ENCODE assay signal across 35 cellular contexts in genomic region chr4:138487217-138487616, GRCh38.
"Had no signal": no experiment of that assay in that cellular context is flagged by ENCODE, and none has a peak within 500 bp of the region (broad histone marks: within the 10 kb centered on the region; RNA-seq: fewer than 3 reads in every experiment).

No MANE protein-coding gene starts in this region.

- H3K4me1 Mint-ChIP-seq: activated B cell treated with CpG ODN at 0.5 μM for 24 hours; activated CD8-positive, alpha-beta memory T cell treated with anti-CD3 and anti-CD28 coated beads, Interleukin-2, amount 10 ng/mL, durations not matched to agents 7 days and 5 days; activated naive CD4-positive, alpha-beta T cell treated with anti-CD3 and anti-CD28 coated beads, Interleukin-2, amount 50 U/mL, for 24 hours; activated naive CD8-positive, alpha-beta T cell treated with anti-CD3 and anti-CD28 coated beads for 36 hours; activated naive CD8-positive, alpha-beta T cell treated with anti-CD3 and anti-CD28 coated beads, Interleukin-2, amount 50 U/mL, for 24 hours; T-helper 17 cell had no signal

- H3K9me3 Mint-ChIP-seq: activated B cell treated with CpG ODN at 0.5 μM for 24 hours; activated CD4-positive, alpha-beta memory T cell treated with anti-CD3 and anti-CD28 coated beads for 36 hours; activated naive CD4-positive, alpha-beta T cell treated with anti-CD3 and anti-CD28 coated beads, Interleukin-2, amount 50 U/mL, for 24 hours; activated naive CD8-positive, alpha-beta T cell treated with anti-CD3 and anti-CD28 coated beads for 36 hours; activated naive CD8-positive, alpha-beta T cell treated with anti-CD3 and anti-CD28 coated beads, Interleukin-2, amount 50 U/mL, for 24 hours; activated T-helper 1 cell treated with anti-CD3 and anti-CD28 coated beads, Interleukin-12 subunit alpha, Interleukin-12 subunit beta, Interleukin-2, Interleukin-4 antibody, amounts not matched to agents 30 ng/mL and 10 ng/mL and 1 ng/mL, durations not matched to agents 14 hours and 24 hours and 36 hours; activated T-helper 2 cell treated with anti-CD3 and anti-CD28 coated beads, Interferon-gamma antibody, Interleukin-2, Interleukin-4, amounts not matched to agents 10 μg/mL and 5 μg/mL and 100 μg/mL, durations not matched to agents 14 hours and 24 hours and 36 hours; T-helper 2 cell treated with Interferon-gamma antibody and Interleukin-4, amounts not matched to agents 5 μg/mL and 100 μg/mL, for 36 hours had no signal

- H3K27me3 ChIP-seq: adrenal gland, body of pancreas, colonic mucosa, esophagus squamous epithelium, gastroesophageal sphincter, heart right ventricle had no signal

- H3K27ac ChIP-seq: adrenal gland, body of pancreas, colonic mucosa, epithelial cell of prostate, esophagus squamous epithelium, heart right ventricle, WERI-Rb-1 had no signal

- H3K4me1 ChIP-seq: adrenal gland, body of pancreas, colonic mucosa, esophagus squamous epithelium had no signal

- H3K27ac Mint-ChIP-seq: activated B cell treated with CpG ODN at 0.5 μM for 24 hours; activated CD4-positive, alpha-beta memory T cell treated with anti-CD3 and anti-CD28 coated beads for 36 hours; activated CD8-positive, alpha-beta memory T cell treated with anti-CD3 and anti-CD28 coated beads, Interleukin-2, amount 10 ng/mL, durations not matched to agents 7 days and 5 days; activated CD8-positive, alpha-beta T cell treated with anti-CD3 and anti-CD28 coated beads, Interleukin-2, amount 10 ng/mL, durations not matched to agents 7 days and 5 days; activated naive CD4-positive, alpha-beta T cell treated with anti-CD3 and anti-CD28 coated beads for 36 hours; activated naive CD4-positive, alpha-beta T cell treated with anti-CD3 and anti-CD28 coated beads, Interleukin-2, amount 50 U/mL, for 24 hours; activated naive CD8-positive, alpha-beta T cell treated with anti-CD3 and anti-CD28 coated beads for 36 hours; activated naive CD8-positive, alpha-beta T cell treated with anti-CD3 and anti-CD28 coated beads, Interleukin-2, amount 50 U/mL, for 24 hours; activated T-helper 1 cell treated with anti-CD3 and anti-CD28 coated beads, Interleukin-12 subunit alpha, Interleukin-12 subunit beta, Interleukin-2, Interleukin-4 antibody, amounts not matched to agents 30 ng/mL and 10 ng/mL and 1 ng/mL, durations not matched to agents 14 hours and 24 hours and 36 hours; activated T-helper 2 cell treated with anti-CD3 and anti-CD28 coated beads, Interferon-gamma antibody, Interleukin-2, Interleukin-4, amounts not matched to agents 10 μg/mL and 5 μg/mL and 100 μg/mL, durations not matched to agents 14 hours and 24 hours and 36 hours; T-helper 17 cell; T-helper 2 cell treated with Interferon-gamma antibody and Interleukin-4, amounts not matched to agents 5 μg/mL and 100 μg/mL, for 36 hours had no signal

- FAIRE-seq: endometrium, endothelial cell of umbilical vein had no signal

- H3K36me3 ChIP-seq: adrenal gland, colonic mucosa, esophagus squamous epithelium, gastroesophageal sphincter, heart right ventricle, WERI-Rb-1 had no signal

- ATAC-seq: activated CD4-positive, CD25-positive, alpha-beta regulatory T cell treated with anti-CD3 and anti-CD28 coated beads, Interleukin-2, amount 50 U/mL, for 24 hours; activated CD8-positive, alpha-beta memory T cell treated with anti-CD3 and anti-CD28 coated beads, Interleukin-2, amount 10 ng/mL, durations not matched to agents 7 days and 5 days; activated CD8-positive, alpha-beta T cell treated with anti-CD3 and anti-CD28 coated beads, Interleukin-2, amount 10 ng/mL, durations not matched to agents 7 days and 5 days; activated naive CD8-positive, alpha-beta T cell treated with anti-CD3 and anti-CD28 coated beads, Interleukin-2, amount 50 U/mL, for 24 hours; body of pancreas; T-helper 17 cell had no signal

- H3K36me3 Mint-ChIP-seq: activated CD4-positive, alpha-beta memory T cell treated with anti-CD3 and anti-CD28 coated beads for 36 hours; activated CD8-positive, alpha-beta memory T cell treated with anti-CD3 and anti-CD28 coated beads, Interleukin-2, amount 10 ng/mL, durations not matched to agents 7 days and 5 days; activated naive CD4-positive, alpha-beta T cell treated with anti-CD3 and anti-CD28 coated beads, Interleukin-2, amount 50 U/mL, for 24 hours; activated naive CD8-positive, alpha-beta T cell treated with anti-CD3 and anti-CD28 coated beads for 36 hours had no signal

- H3K4me3 ChIP-seq: adrenal gland, body of pancreas, colonic mucosa, esophagus squamous epithelium, gastroesophageal sphincter, heart right ventricle had no signal

- H3K4me3 Mint-ChIP-seq: activated B cell treated with CpG ODN at 0.5 μM for 24 hours; activated CD4-positive, alpha-beta memory T cell treated with anti-CD3 and anti-CD28 coated beads for 36 hours; activated CD8-positive, alpha-beta memory T cell treated with anti-CD3 and anti-CD28 coated beads, Interleukin-2, amount 10 ng/mL, durations not matched to agents 7 days and 5 days; activated CD8-positive, alpha-beta T cell treated with anti-CD3 and anti-CD28 coated beads, Interleukin-2, amount 10 ng/mL, durations not matched to agents 7 days and 5 days; activated naive CD4-positive, alpha-beta T cell treated with anti-CD3 and anti-CD28 coated beads for 36 hours; activated naive CD4-positive, alpha-beta T cell treated with anti-CD3 and anti-CD28 coated beads, Interleukin-2, amount 50 U/mL, for 24 hours; activated naive CD8-positive, alpha-beta T cell treated with anti-CD3 and anti-CD28 coated beads for 36 hours; activated naive CD8-positive, alpha-beta T cell treated with anti-CD3 and anti-CD28 coated beads, Interleukin-2, amount 50 U/mL, for 24 hours; activated T-helper 1 cell treated with anti-CD3 and anti-CD28 coated beads, Interleukin-12 subunit alpha, Interleukin-12 subunit beta, Interleukin-2, Interleukin-4 antibody, amounts not matched to agents 30 ng/mL and 10 ng/mL and 1 ng/mL, durations not matched to agents 14 hours and 24 hours and 36 hours; T-helper 17 cell; T-helper 2 cell treated with Interferon-gamma antibody and Interleukin-4, amounts not matched to agents 5 μg/mL and 100 μg/mL, for 36 hours had no signal

- H3K9me3 ChIP-seq: adrenal gland, body of pancreas, colonic mucosa, esophagus squamous epithelium, gastroesophageal sphincter had no signal

- DNase-seq: activated B cell treated with CpG ODN at 0.5 μM for 24 hours; activated CD4-positive, alpha-beta memory T cell treated with anti-CD3 and anti-CD28 coated beads for 36 hours; activated CD4-positive, alpha-beta T cell treated with anti-CD3 and anti-CD28 coated beads for 48 hours; activated CD8-positive, alpha-beta memory T cell treated with anti-CD3 and anti-CD28 coated beads, Interleukin-2, amount 10 ng/mL, durations not matched to agents 7 days and 5 days; activated CD8-positive, alpha-beta memory T cell treated with anti-CD3 and anti-CD28 coated beads, Interleukin-2, amount 50 U/mL, for 4 hours; activated CD8-positive, alpha-beta T cell treated with anti-CD3 and anti-CD28 coated beads, Interleukin-2, amount 10 ng/mL, durations not matched to agents 7 days and 5 days; activated effector memory CD4-positive, alpha-beta T cell treated with anti-CD3 and anti-CD28 coated beads, Interleukin-2, amount 50 U/mL, for 16 hours; activated naive CD4-positive, alpha-beta T cell treated with anti-CD3 and anti-CD28 coated beads for 36 hours; activated naive CD8-positive, alpha-beta T cell treated with anti-CD3 and anti-CD28 coated beads for 36 hours; activated naive CD8-positive, alpha-beta T cell treated with anti-CD3 and anti-CD28 coated beads, Interleukin-2, amount 50 U/mL, for 24 hours; activated T-cell treated with anti-CD3 and anti-CD28 coated beads, Interleukin-2, amount 50 U/mL, for 1 hour; activated T-cell treated with anti-CD3 and anti-CD28 coated beads, Interleukin-2, amount 50 U/mL, for 48 hours; adrenal gland; amygdala; aorta; body of pancreas; central memory CD4-positive, alpha-beta T cell; cerebellar nuclear complex; colonic mucosa; effector CD8-positive, alpha-beta T cell; esophagus squamous epithelium; foreskin melanocyte; heart right ventricle; T-helper 17 cell; T1000; WERI-Rb-1 had no signal

- H3K27me3 Mint-ChIP-seq: activated B cell treated with CpG ODN at 0.5 μM for 24 hours; activated CD4-positive, alpha-beta memory T cell treated with anti-CD3 and anti-CD28 coated beads for 36 hours; activated CD8-positive, alpha-beta memory T cell treated with anti-CD3 and anti-CD28 coated beads, Interleukin-2, amount 10 ng/mL, durations not matched to agents 7 days and 5 days; activated naive CD4-positive, alpha-beta T cell treated with anti-CD3 and anti-CD28 coated beads, Interleukin-2, amount 50 U/mL, for 24 hours; activated naive CD8-positive, alpha-beta T cell treated with anti-CD3 and anti-CD28 coated beads for 36 hours; activated naive CD8-positive, alpha-beta T cell treated with anti-CD3 and anti-CD28 coated beads, Interleukin-2, amount 50 U/mL, for 24 hours; T-helper 17 cell had no signal
